ENCODE assay signal across 8 cellular contexts in the genomic region with DNA sequence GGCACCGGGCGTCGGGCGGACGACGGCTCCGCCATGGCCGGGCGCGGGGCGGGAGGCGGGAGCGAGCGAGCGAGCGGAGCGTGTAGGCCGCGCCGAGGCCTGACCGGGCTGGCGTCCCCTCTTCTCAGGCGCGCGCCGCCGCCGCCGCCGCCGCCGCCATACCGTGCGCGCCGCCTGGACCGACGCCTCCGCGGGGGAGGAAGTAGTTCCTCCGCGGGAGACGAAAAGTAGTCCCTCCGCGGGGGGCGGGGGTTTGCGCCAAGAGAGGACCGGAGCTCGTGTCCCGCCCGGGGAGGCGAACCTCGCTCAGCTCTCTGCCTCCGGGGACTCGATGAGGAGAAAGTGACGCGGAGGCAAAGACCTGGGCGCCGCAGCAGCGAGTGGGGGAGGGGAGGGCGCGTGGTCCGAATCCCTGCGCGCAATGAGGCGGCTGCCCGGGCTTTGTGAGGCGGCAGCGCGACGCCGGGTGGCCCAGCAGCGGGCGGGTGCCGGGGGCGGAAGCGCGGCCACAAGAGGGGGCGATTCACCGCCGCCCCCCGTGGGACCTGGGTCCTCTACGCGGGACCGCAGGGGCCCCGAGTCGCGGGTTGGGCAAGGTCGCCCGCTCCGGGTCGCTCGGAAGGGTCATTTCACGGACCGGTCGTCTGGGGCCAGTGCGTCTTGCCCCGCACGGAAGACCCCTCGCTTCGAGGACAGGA. TPM values are rescaled to one million over a fixed set of nuclear protein-coding genes. Genes with fewer than 3 reads are reported as not detected.
DNase-seq lines count a peak whose midpoint lies in the region; ATAC-seq and TF ChIP-seq lines count a peak whose summit lies in the region.

Gene BRWD1, minus strand, starts transcription at position 176 of the 698 bp plus-strand sequence. Its CDS starts 141 bp downstream, at position 35.

- peaks cover 51% of the 10 kb centered on the region for H3K79me2 ChIP-seq in Karpas-422 (ENCODE audit: low read length)

- no peak within 1 kb of the TSS for H4K91ac ChIP-seq in neuronal stem cell (ENCODE audit: low read depth, low read length, poor library complexity)

- ATAC-seq in GM21717 (IDR thresholded peaks at IDR 0.05; ENCODE audit: unreplicated experiment), result peak; percentile 37

- H3K4me2 ChIP-seq in Karpas-422 (ENCODE audit: low read depth, low read length, poor library complexity, severe bottlenecking) (peak within 1 kb of the TSS; percentile 79), neuronal stem cell (ENCODE audit: insufficient read depth, low read length, poor library complexity, severe bottlenecking) (peak within 1 kb of the TSS; percentile 85)

- H3K27ac ChIP-seq in Karpas-422 (ENCODE audit: low read length), result peak within 1 kb of the TSS; percentile 99
- peak within 1 kb of the TSS; percentile 98 for H3K27ac ChIP-seq in neuronal stem cell (replicated peaks; ENCODE audit: low read length)

- H3K9me2 ChIP-seq in Karpas-422 (replicated peaks; ENCODE audit: insufficient read depth, low read length), result no peaks in the 10 kb centered on the region

- H2AFZ ChIP-seq in Karpas-422 (ENCODE audit: low read length) (no peak within 1 kb of the TSS), neuronal stem cell (ENCODE audit: low read length) (peak within 1 kb of the TSS; percentile 99)

- peak; percentile 38 for DNase-seq in DMS79 treated with DMSO at 0.1 percent for 48 hours (lab: John Stamatoyannopoulos, UW)
- peak; percentile 97 for DNase-seq in Karpas-422
- DNase-seq in SHP77 treated with DMSO at 0.1 percent for 48 hours (lab: John Stamatoyannopoulos, UW), result peak; percentile 38
- DNase-seq in activated gamma-delta T cell treated with Interleukin-2 at 50 U/mL for 16 hours, result peak; percentile 77
- peak; percentile 84 for DNase-seq in foreskin melanocyte
- DNase-seq in neuronal stem cell (ENCODE audit: low spot score), result peak; percentile 91

- peak within 1 kb of the TSS; percentile 98 for H3K14ac ChIP-seq in neuronal stem cell (ENCODE audit: low read length)

- peak within 1 kb of the TSS; percentile 11 for H2BK120ac ChIP-seq in neuronal stem cell (ENCODE audit: low read depth, low read length)

- H3K36me3 ChIP-seq in Karpas-422 (ENCODE audit: insufficient read depth, low read length), result peaks cover 24% of the 10 kb centered on the region
- peaks cover 2 to 34% of the 10 kb centered on the region in 2 donors for H3K36me3 ChIP-seq in neuronal stem cell (replicated peaks in 1 of 2; ENCODE audit: control insufficient read depth in 2 of 2, insufficient read depth in 2 of 2, low read length in 2 of 2)

- H3K79me1 ChIP-seq in neuronal stem cell (ENCODE audit: low read depth, low read length), result peaks cover 8% of the 10 kb centered on the region

- H3K4me1 ChIP-seq in Karpas-422 (ENCODE audit: low read length) (peaks cover 60% of the 10 kb centered on the region), neuronal stem cell (ENCODE audit: control insufficient read depth in 2 of 2, insufficient read depth in 1 of 2, low read depth in 1 of 2, low read length in 2 of 2) (peaks cover 4 to 9% of the 10 kb centered on the region in 2 donors)

- peak within 1 kb of the TSS; percentile 99 for H3K18ac ChIP-seq in neuronal stem cell (ENCODE audit: low read length)

- peak within 1 kb of the TSS; percentile 94 for H3K23ac ChIP-seq in neuronal stem cell (ENCODE audit: low read depth, low read length, poor library complexity)

- H3K4ac ChIP-seq in neuronal stem cell (ENCODE audit: low read length), result peak within 1 kb of the TSS; percentile 41

- H4K8ac ChIP-seq in neuronal stem cell (ENCODE audit: low read depth, low read length), result no peak within 1 kb of the TSS

- H2AK5ac ChIP-seq in neuronal stem cell (ENCODE audit: low read depth, low read length), result peak within 1 kb of the TSS; percentile 70

- no CpG with 5 or more reads among the region's 101 CpGs for WGBS in neuronal stem cell (ENCODE audit: extremely low coverage in 2 of 2, insufficient read length in 2 of 2, insufficient replicate concordance in 1 of 2), 2 donors

- H3K9me3 ChIP-seq in Karpas-422 (ENCODE audit: low read length) (no peaks in the 10 kb centered on the region), neuronal stem cell (replicated peaks in 1 of 2; ENCODE audit: control insufficient read depth in 2 of 2, insufficient read depth in 1 of 2, low read depth in 1 of 2, low read length in 2 of 2) (peaks cover 0 to 2% of the 10 kb centered on the region in 2 donors)

- H3K9ac ChIP-seq in Karpas-422 (ENCODE audit: low read length) (peak within 1 kb of the TSS; percentile 95), neuronal stem cell (ENCODE audit: low read depth, low read length, poor library complexity) (peak within 1 kb of the TSS; percentile 98)

- H2BK5ac ChIP-seq in neuronal stem cell (ENCODE audit: low read length), result peak within 1 kb of the TSS; percentile 97

- TF ChIP-seq CTCF in subcutaneous adipose tissue (IDR thresholded peaks at IDR 0.05; ENCODE audit: low read depth), result no peak

- H4K20me1 ChIP-seq in Karpas-422 (ENCODE audit: insufficient read depth, low read depth, low read length), result peaks cover 12% of the 10 kb centered on the region

- H3K27me3 ChIP-seq in Karpas-422 (ENCODE audit: low read length), result no peaks in the 10 kb centered on the region
- no peaks in the 10 kb centered on the region for H3K27me3 ChIP-seq in neuronal stem cell (ENCODE audit: control insufficient read depth in 3 of 3, insufficient read depth in 3 of 3, low read depth in 1 of 3, low read length in 3 of 3)

- H2BK12ac ChIP-seq in neuronal stem cell (ENCODE audit: low read length), result peak within 1 kb of the TSS; percentile 87

- H2BK15ac ChIP-seq in neuronal stem cell (ENCODE audit: low read length), result peak within 1 kb of the TSS; percentile 60

- H3K4me3 ChIP-seq in Karpas-422 (ENCODE audit: low read length) (peak within 1 kb of the TSS; percentile 74), neuronal stem cell (ENCODE audit: low read length in 2 of 2) (peak within 1 kb of the TSS; percentile 63 to 96)

RNA-seq across cellular contexts. Expression of gene BRWD1, which starts in this region (rescaled TPM):
- 78.1 and 141 TPM in 2 replicates for total RNA-seq in Karpas-422 (2014; rRNA removed; shearing (Covaris generic); ENCODE audit: low replicate concordance)
- polyA plus RNA-seq in neuronal stem cell (2013, experiment 1 of 2), result 18.5 TPM
- 19.3 TPM for polyA plus RNA-seq in neuronal stem cell (2013, experiment 2 of 2)
- total RNA-seq in subcutaneous adipose tissue, result 10 to 100 TPM; 60.3 to 74.4 (median 68.7) TPM

Comparison
In these comparisons a context has a peak if more than half of its experiments do, and no peak if none do; other contexts are left out.
1. Peak in every context shown above with its lines: DNase-seq, ATAC-seq, H3K4me3 ChIP-seq and H3K27ac ChIP-seq.
2. DNase-seq: peak in every context shown above with its lines; median percentile 97 in Karpas-422; 91 in neuronal stem cell; 84 in foreskin melanocyte; 77 in activated gamma-delta T cell treated with Interleukin-2 at 50 U/mL for 16 hours; 38 in DMS79 treated with DMSO at 0.1 percent for 48 hours; 38 in SHP77 treated with DMSO at 0.1 percent for 48 hours.